In the genomic region with DNA sequence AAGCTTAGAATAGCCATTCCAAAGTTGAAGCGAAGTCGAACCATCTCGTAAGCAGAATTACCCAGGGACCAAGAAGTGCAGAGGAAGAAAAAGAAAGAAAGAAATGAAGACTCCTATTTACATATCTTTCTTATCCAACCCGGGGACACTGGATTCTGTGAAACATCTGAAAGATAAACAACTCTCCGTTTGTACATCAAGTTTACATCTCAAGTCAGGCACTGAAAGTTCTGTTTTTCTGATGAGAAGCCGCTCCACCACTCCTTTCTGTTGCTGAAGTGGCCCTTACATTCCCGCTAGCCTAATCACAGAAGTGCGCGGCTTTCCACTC, we compare ENCODE assay signal across 8 cellular contexts. TPM values are rescaled to one million over a fixed set of nuclear protein-coding genes. Genes with fewer than 3 reads are reported as not detected.
DNase-seq lines count a peak whose midpoint lies in the region; ATAC-seq and TF ChIP-seq lines count a peak whose summit lies in the region.

No MANE protein-coding gene starts in this region.

- H3K4me1 Mint-ChIP-seq in stimulated activated naive CD8-positive, alpha-beta T cell treated with anti-CD3 and anti-CD28 coated beads, Interleukin-15, Interleukin-2, amounts not matched to agents 100 ng/mL and 50 ng/mL, for 24 hours (ENCODE audit: low read depth): peaks cover 49% of the 10 kb centered on the region
- peaks cover 24% of the 10 kb centered on the region for H3K4me1 Mint-ChIP-seq in MCF 10A (ENCODE audit: insufficient read depth, unreplicated experiment)
- H3K4me1 Mint-ChIP-seq in mesothelial cell of epicardium: peaks cover 44% of the 10 kb centered on the region

- BruUV-seq in MCF 10A (replicated peaks; lab: Mats Ljungman, UMichigan): TSS peak; percentile 64

- H3K27ac Mint-ChIP-seq in stimulated activated naive CD8-positive, alpha-beta T cell treated with anti-CD3 and anti-CD28 coated beads, Interleukin-15, Interleukin-2, amounts not matched to agents 100 ng/mL and 50 ng/mL, for 24 hours: peak overlapping the region; percentile 99
- peak overlapping the region; percentile 99 for H3K27ac Mint-ChIP-seq in MCF 10A (ENCODE audit: low read depth, unreplicated experiment)
- H3K27ac Mint-ChIP-seq in mesothelial cell of epicardium: peak overlapping the region; percentile 100

- no peak for ATAC-seq in stimulated activated naive CD8-positive, alpha-beta T cell treated with anti-CD3 and anti-CD28 coated beads, Interleukin-15, Interleukin-2, amounts not matched to agents 100 U/mL and 50 U/mL, for 24 hours
- no peak for ATAC-seq in GM19035 (IDR thresholded peaks at IDR 0.05; ENCODE audit: unreplicated experiment)

- intact Hi-C loops in MCF 10A (cut with micrococcal nuclease): loop anchor here (1.0 to 10.0 kb wide), 3 partner anchors 112 to 378 kb away; partner anchors contain the start of genes SNAP23 and ZNF106

- DNase-seq in stimulated activated naive CD8-positive, alpha-beta T cell treated with anti-CD3 and anti-CD28 coated beads, Interleukin-15, Interleukin-2, amounts not matched to agents 100 U/mL and 50 U/mL, for 24 hours: no peak
- no peak for DNase-seq in MCF 10A (ENCODE audit: unreplicated experiment)
- DNase-seq in mesothelial cell of epicardium (ENCODE audit: low spot score in 2 of 2, unreplicated experiment in 2 of 2): no peak
- no peak for DNase-seq in putamen (ENCODE audit: low spot score)
- no peak for DNase-seq in NCI-H345 (lab: John Stamatoyannopoulos, UW)
- DNase-seq in central memory CD4-positive, alpha-beta T cell: no peak

- H3K4me3 Mint-ChIP-seq in stimulated activated naive CD8-positive, alpha-beta T cell treated with anti-CD3 and anti-CD28 coated beads, Interleukin-15, Interleukin-2, amounts not matched to agents 100 ng/mL and 50 ng/mL, for 24 hours: peak overlapping the region; percentile 99
- H3K4me3 Mint-ChIP-seq in MCF 10A (ENCODE audit: unreplicated experiment): peak overlapping the region; percentile 97
- H3K4me3 Mint-ChIP-seq in mesothelial cell of epicardium: peak overlapping the region; percentile 99

- POLR2A ChIA-PET in MCF 10A (lab: Yijun Ruan, JAX): interaction anchor here (0.8 to 4.8 kb wide), 21 partner anchors 9 to 1041 kb away, joined by 3 to 39 read pairs (median 6); partner anchors contain the start of genes CHP1, EHD4, HAUS2 and LRRC57

- H3K36me3 Mint-ChIP-seq in stimulated activated naive CD8-positive, alpha-beta T cell treated with anti-CD3 and anti-CD28 coated beads, Interleukin-15, Interleukin-2, amounts not matched to agents 100 ng/mL and 50 ng/mL, for 24 hours (ENCODE audit: low read depth): peaks cover 19% of the 10 kb centered on the region
- H3K36me3 Mint-ChIP-seq in MCF 10A (ENCODE audit: insufficient read depth, unreplicated experiment) (peaks cover 4% of the 10 kb centered on the region), mesothelial cell of epicardium (no peaks in the 10 kb centered on the region)

- H3K27me3 Mint-ChIP-seq in stimulated activated naive CD8-positive, alpha-beta T cell treated with anti-CD3 and anti-CD28 coated beads, Interleukin-15, Interleukin-2, amounts not matched to agents 100 ng/mL and 50 ng/mL, for 24 hours: no peaks in the 10 kb centered on the region
- H3K27me3 Mint-ChIP-seq in MCF 10A (ENCODE audit: insufficient read depth, unreplicated experiment): no peaks in the 10 kb centered on the region
- H3K27me3 Mint-ChIP-seq in mesothelial cell of epicardium (ENCODE audit: low read depth): no peaks in the 10 kb centered on the region

- no peaks in the 10 kb centered on the region for H3K9me3 Mint-ChIP-seq in stimulated activated naive CD8-positive, alpha-beta T cell treated with anti-CD3 and anti-CD28 coated beads, Interleukin-15, Interleukin-2, amounts not matched to agents 100 ng/mL and 50 ng/mL, for 24 hours
- H3K9me3 Mint-ChIP-seq in MCF 10A (ENCODE audit: unreplicated experiment) (no peaks in the 10 kb centered on the region), mesothelial cell of epicardium (no peaks in the 10 kb centered on the region)

- TF ChIP-seq CTCF in MCF 10A (IDR thresholded peaks at IDR 0.05; ENCODE audit: unreplicated experiment) (no peak), mesothelial cell of epicardium (IDR thresholded peaks at IDR 0.05; ENCODE audit: unreplicated experiment) (no peak)

- CTCF ChIA-PET in MCF 10A (lab: Yijun Ruan, JAX): interaction anchor here (0.7 kb wide), 1 partner anchor 687 kb away, joined by 3 read pairs; no protein-coding TSS in a partner anchor

RNA-seq across cellular contexts. Expression of gene GANC, which starts 0.3 kb away (rescaled TPM):
- total RNA-seq in MCF 10A (2022) (24.0 and 31.7 TPM in 2 replicates), mesothelial cell of epicardium (39.7 to 42.7 TPM (median 42.0 TPM) in 3 replicates)

RNA-seq across cellular contexts. Expression of gene TMEM87A, which starts 0.5 kb away (rescaled TPM):
- 51.3 and 52.3 TPM in 2 replicates for total RNA-seq in MCF 10A (2022)
- total RNA-seq in mesothelial cell of epicardium: 55.9 to 56.1 TPM (median 56.1 TPM) in 3 replicates
